2 cellular contexts compared by ENCODE assay signal in the genomic region with DNA sequence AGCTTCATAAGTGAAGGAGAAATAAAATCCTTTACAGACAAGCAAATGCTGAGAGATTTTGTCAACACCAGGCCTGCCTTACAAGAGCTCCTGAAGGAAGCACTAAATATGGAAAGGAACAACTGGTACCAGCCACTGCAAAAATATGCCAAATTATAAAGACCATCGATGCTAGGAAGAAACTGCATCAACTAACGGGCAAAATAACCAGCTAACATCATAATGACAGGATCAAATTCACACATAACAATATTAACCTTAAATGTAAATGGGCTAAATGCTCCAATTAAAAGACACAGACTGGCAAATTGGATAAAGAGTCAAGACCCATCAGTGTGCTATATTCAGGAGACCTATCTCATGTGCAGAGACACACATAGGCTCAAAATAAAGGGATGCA. TPM values are rescaled to one million over a fixed set of nuclear protein-coding genes. Genes with fewer than 3 reads are reported as not detected.
"Had no signal": no experiment of that assay in that cellular context is flagged by ENCODE, and none has a peak within 500 bp of the region (broad histone marks: within the 10 kb centered on the region; RNA-seq: fewer than 3 reads in every experiment).

No MANE protein-coding gene starts in this region.

RNA-seq across cellular contexts. Expression of a gene that starts 21.3 kb away (rescaled TPM):
- total RNA-seq: LHCN-M2, MCF 10A had no signal
